Comparison of ENCODE assay signal across 22 cellular contexts in genomic region chr1:172931340-172931739, GRCh38.
"Had no signal": no experiment of that assay in that cellular context is flagged by ENCODE, and none has a peak within 500 bp of the region (broad histone marks: within the 10 kb centered on the region; RNA-seq: fewer than 3 reads in every experiment).

No MANE protein-coding gene starts in this region.

- H3K27me3 ChIP-seq: colonic mucosa, esophagus muscularis mucosa, gastrocnemius medialis, heart right ventricle, neural progenitor cell, ovary, right atrium auricular region, sigmoid colon, testis, tibial nerve had no signal

- H3K4me3 ChIP-seq: colonic mucosa, esophagus muscularis mucosa, gastrocnemius medialis, heart right ventricle, mucosa of descending colon, neural progenitor cell, ovary, right atrium auricular region, sigmoid colon, skin epidermis, testis, tibial nerve had no signal

- H3K9ac ChIP-seq: neural progenitor cell had no signal

- DNase-seq: colonic mucosa; effector CD4-positive, alpha-beta T cell; gastrocnemius medialis; heart right ventricle; hypothalamus; kidney glomerular epithelial cell; mucosa of descending colon; naive thymus-derived CD8-positive, alpha-beta T cell; nucleus accumbens; ovary; sigmoid colon; stimulated activated CD4-positive, alpha-beta T cell treated with anti-CD3 and anti-CD28 coated beads, Interleukin-2, amount 100 ng/mL, for 24 hours; stimulated activated CD4-positive, alpha-beta T cell treated with anti-CD3 and anti-CD28 coated beads, Interleukin-4, amount 100 ng/mL, for 4 hours; stimulated activated naive B cell treated with anti-CD40 and anti-IgM and Interleukin-4, amounts not matched to agents 10 μg/mL and 1 μg/mL and 100 μg/mL, for 72 hours; stimulated activated naive CD8-positive, alpha-beta T cell treated with anti-CD3 and anti-CD28 coated beads, Interleukin-15, amount 100 ng/mL, for 72 hours; testis had no signal

- H2AFZ ChIP-seq: neural progenitor cell had no signal

- H3K9me3 ChIP-seq: colonic mucosa, esophagus muscularis mucosa, gastrocnemius medialis, heart right ventricle, mucosa of descending colon, ovary, right atrium auricular region, sigmoid colon, testis, tibial nerve had no signal

- H3K4me2 ChIP-seq: neural progenitor cell had no signal

- ATAC-seq: gastrocnemius medialis; heart right ventricle; mucosa of descending colon; naive thymus-derived CD8-positive, alpha-beta T cell; stimulated activated naive B cell treated with anti-CD40 and anti-IgM and Interleukin-4, amounts not matched to agents 10 μg/mL and 1 μg/mL and 100 μg/mL, for 72 hours; stimulated activated naive CD8-positive, alpha-beta T cell treated with anti-CD3 and anti-CD28 coated beads, Interleukin-15, amount 100 ng/mL, for 72 hours had no signal

- H3K36me3 ChIP-seq: colonic mucosa, esophagus muscularis mucosa, gastrocnemius medialis, heart right ventricle, neural progenitor cell, ovary, right atrium auricular region, sigmoid colon, tibial nerve had no signal

- H3K27ac ChIP-seq: colonic mucosa, esophagus muscularis mucosa, gastrocnemius medialis, heart right ventricle, neural progenitor cell, ovary, right atrium auricular region, sigmoid colon, skin epidermis, testis, tibial nerve had no signal

- FAIRE-seq: islet of Langerhans had no signal

- H3K4me1 ChIP-seq: colonic mucosa, gastrocnemius medialis, neural progenitor cell, testis had no signal
